2 cellular contexts compared by ENCODE assay signal in genomic region chr5:143501176-143501840, GRCh38.
TF ChIP-seq lines count a peak whose summit lies in the region.

No MANE protein-coding gene starts in this region.

TF ChIP-seq in IMR-90, 13 proteins besides CTCF, POLR2A, EP300 and RAD21:
- no peak for TF ChIP-seq CHD1 (IDR thresholded peaks at IDR 0.05; ENCODE audit: low read depth, low read length)
- TF ChIP-seq USF2 (IDR thresholded peaks at IDR 0.05; ENCODE audit: low read depth, low read length): no peak
- no peak for TF ChIP-seq MXI1 (IDR thresholded peaks at IDR 0.05; ENCODE audit: borderline replicate concordance, low read depth, low read length)
- no peak for TF ChIP-seq FOS (IDR thresholded peaks at IDR 0.05; ENCODE audit: low read depth, low read length)
- no peak for TF ChIP-seq CEBPB (IDR thresholded peaks at IDR 0.05; ENCODE audit: low read depth, low read length)
- no peak for TF ChIP-seq MAFK (IDR thresholded peaks at IDR 0.05; ENCODE audit: low read depth, low read length)
- TF ChIP-seq RCOR1 (IDR thresholded peaks at IDR 0.05; ENCODE audit: insufficient replicate concordance, low read length): no peak
- no peak for TF ChIP-seq BHLHE40 (IDR thresholded peaks at IDR 0.05; ENCODE audit: low read depth, low read length)
- TF ChIP-seq ELK1 (IDR thresholded peaks at IDR 0.05; ENCODE audit: borderline replicate concordance, low read depth, low read length): no peak
- no peak for TF ChIP-seq RFX5 (IDR thresholded peaks at IDR 0.05; ENCODE audit: low read depth, low read length)
- TF ChIP-seq NFE2L2 (IDR thresholded peaks at IDR 0.05; ENCODE audit: low read depth, low read length): no peak
- TF ChIP-seq MAZ (IDR thresholded peaks at IDR 0.05; ENCODE audit: borderline replicate concordance, low read depth, low read length): no peak

TF ChIP-seq in H1, 55 proteins besides CTCF, POLR2A, EP300 and RAD21:
- TF ChIP-seq PHF8 (conservative IDR thresholded peaks at IDR 0.05; ENCODE audit: low read depth, low read length) (no peak), NANOG (IDR thresholded peaks at IDR 0.05; ENCODE audit: insufficient read depth, low read depth, low read length, poor library complexity, severe bottlenecking) (no peak), TAF7 (optimal IDR thresholded peaks at IDR 0.05; ENCODE audit: borderline replicate concordance, low read depth, low read length) (no peak), EZH2 (IDR thresholded peaks at IDR 0.05; ENCODE audit: low read depth, low read length, severe bottlenecking) (no peak)
